15 cellular contexts compared by ENCODE assay signal in genomic region chr3:128679338-128679737, GRCh38. TPM values are rescaled to one million over a fixed set of nuclear protein-coding genes. Genes with fewer than 3 reads are reported as not detected.
DNase-seq lines count a peak whose midpoint lies in the region; ATAC-seq and TF ChIP-seq lines count a peak whose summit lies in the region.
"Had no signal": no experiment of that assay in that cellular context is flagged by ENCODE, and none has a peak within 500 bp of the region (broad histone marks: within the 10 kb centered on the region; RNA-seq: fewer than 3 reads in every experiment).

No MANE protein-coding gene starts in this region.

- H3K36me3 Mint-ChIP-seq in activated T-cell treated with anti-CD3 and anti-CD28 coated beads, Interleukin-2, amount 50 U/mL, for 72 hours (ENCODE audit: insufficient read depth in 2 of 2), result peaks cover 2% of the 10 kb centered on the region in 2 donors
- peaks cover 8% of the 10 kb centered on the region for H3K36me3 Mint-ChIP-seq in activated T-helper 1 cell treated with anti-CD3 and anti-CD28 coated beads, Interleukin-12 subunit alpha, Interleukin-12 subunit beta, Interleukin-2, Interleukin-4 antibody, amounts not matched to agents 30 ng/mL and 10 ng/mL and 1 ng/mL, durations not matched to agents 14 hours and 24 hours and 36 hours (ENCODE audit: low read depth)
- H3K36me3 Mint-ChIP-seq in osteocyte (ENCODE audit: unreplicated experiment), result no peaks in the 10 kb centered on the region

- H2BK120ac ChIP-seq in IMR-90 (ENCODE audit: low read depth, low read length), result no peak overlapping the region

- no peak overlapping the region for H2BK20ac ChIP-seq in IMR-90 (ENCODE audit: low read depth, low read length)

- no peak overlapping the region for H2BK15ac ChIP-seq in IMR-90 (ENCODE audit: low read depth, low read length)

- TF ChIP-seq RAD21 in IMR-90 (IDR thresholded peaks at IDR 0.05; ENCODE audit: low read length), result no peak

- no CpG with 5 or more reads among the region's 2 CpGs for WGBS in IMR-90 (ENCODE audit: extremely low coverage in 2 of 2, insufficient read length in 1 of 2), 2 experiments

- ATAC-seq in activated T-cell treated with anti-CD3 and anti-CD28 coated beads, Interleukin-2, amount 50 U/mL, for 72 hours (replicated peaks in 1 of 2), result no peak
- ATAC-seq in IMR-90 (ENCODE audit: low read depth) (no peak), HG03045 (IDR thresholded peaks at IDR 0.05; ENCODE audit: unreplicated experiment) (no peak), HG02970 (IDR thresholded peaks at IDR 0.05; ENCODE audit: low FRiP score, unreplicated experiment) (no peak)

- no peak overlapping the region for H3K56ac ChIP-seq in IMR-90 (ENCODE audit: extremely low read depth, insufficient read depth, low read length)

- no peaks in the 10 kb centered on the region for H3K9me3 Mint-ChIP-seq in activated T-cell treated with anti-CD3 and anti-CD28 coated beads, Interleukin-2, amount 50 U/mL, for 72 hours
- no peaks in the 10 kb centered on the region for H3K9me3 Mint-ChIP-seq in activated T-helper 1 cell treated with anti-CD3 and anti-CD28 coated beads, Interleukin-12 subunit alpha, Interleukin-12 subunit beta, Interleukin-2, Interleukin-4 antibody, amounts not matched to agents 30 ng/mL and 10 ng/mL and 1 ng/mL, durations not matched to agents 14 hours and 24 hours and 36 hours
- H3K9me3 Mint-ChIP-seq in osteocyte (ENCODE audit: unreplicated experiment), result no peaks in the 10 kb centered on the region

- H3K23ac ChIP-seq in IMR-90 (ENCODE audit: low read depth, low read length), result no peak overlapping the region

- H3K27ac Mint-ChIP-seq in activated T-cell treated with anti-CD3 and anti-CD28 coated beads, Interleukin-2, amount 50 U/mL, for 72 hours, result peak overlapping the region; percentile 68
- no peak overlapping the region for H3K27ac Mint-ChIP-seq in activated T-helper 1 cell treated with anti-CD3 and anti-CD28 coated beads, Interleukin-12 subunit alpha, Interleukin-12 subunit beta, Interleukin-2, Interleukin-4 antibody, amounts not matched to agents 30 ng/mL and 10 ng/mL and 1 ng/mL, durations not matched to agents 14 hours and 24 hours and 36 hours
- H3K27ac Mint-ChIP-seq in osteocyte (ENCODE audit: unreplicated experiment), result peak overlapping the region; percentile 97

- in situ Hi-C loops in IMR-90 (cut with MboI; ENCODE audit: low sequenced_read_pairs), result no loop called here

- no peak for TF ChIP-seq POLR2A in IMR-90 (IDR thresholded peaks at IDR 0.05; ENCODE audit: low read depth, low read length)

- no peak overlapping the region for H4K91ac ChIP-seq in IMR-90 (ENCODE audit: insufficient read depth, low read depth, low read length)

- H4K8ac ChIP-seq in IMR-90 (ENCODE audit: low read depth in 2 of 2, low read length in 2 of 2), result peak overlapping the region in 1 of 2 experiments; percentile 46; a peak in 2 of 4 replicates

- H3K79me1 ChIP-seq in IMR-90 (ENCODE audit: low read depth in 1 of 2, low read length in 2 of 2), result peaks cover 0 to 14% of the 10 kb centered on the region in 2 experiments; a peak in 2 of 4 replicates

- H3K27me3 ChIP-seq in IMR-90 (ENCODE audit: control insufficient read depth, insufficient read depth, low read length), result no peaks in the 10 kb centered on the region
- H3K27me3 ChIP-seq: sigmoid colon had no signal

- H3K4me3 Mint-ChIP-seq in activated T-cell treated with anti-CD3 and anti-CD28 coated beads, Interleukin-2, amount 50 U/mL, for 72 hours, result peak overlapping the region; percentile 93 to 96
- peak overlapping the region; percentile 85 for H3K4me3 Mint-ChIP-seq in activated T-helper 1 cell treated with anti-CD3 and anti-CD28 coated beads, Interleukin-12 subunit alpha, Interleukin-12 subunit beta, Interleukin-2, Interleukin-4 antibody, amounts not matched to agents 30 ng/mL and 10 ng/mL and 1 ng/mL, durations not matched to agents 14 hours and 24 hours and 36 hours
- H3K4me3 Mint-ChIP-seq in osteocyte (ENCODE audit: unreplicated experiment), result peak overlapping the region; percentile 81

- dilution Hi-C loops in IMR-90 (cut with HindIII; ENCODE audit: low sequenced_read_pairs, unreplicated experiment), result no loop called here

- H2AK5ac ChIP-seq in IMR-90 (ENCODE audit: low read depth, low read length), result 0 out of 2 replicates have a peak overlapping the region, but pooled peaks have one; percentile 37

- H3K4me3 ChIP-seq in IMR-90 (ENCODE audit: insufficient read depth, low read depth, low read length), result no peak overlapping the region
- H3K4me3 ChIP-seq: HAP-1, PC-9 had no signal

- no peak overlapping the region for H2BK5ac ChIP-seq in IMR-90 (ENCODE audit: low read depth, low read length, poor library complexity, severe bottlenecking)

- no peak overlapping the region for H3K27ac ChIP-seq in IMR-90 (ENCODE audit: insufficient read depth, low read length)
- H3K27ac ChIP-seq: PC-9 had no signal

- CTCF ChIA-PET in IMR-90 (lab: Yijun Ruan, JAX), result interaction anchor here (1.5 to 2.8 kb wide), 3 partner anchors 52 to 121 kb away, joined by 4 to 36 read pairs (median 10); no protein-coding TSS in a partner anchor

- H3K18ac ChIP-seq in IMR-90 (ENCODE audit: low read depth, low read length), result no peak overlapping the region

- no peak for DNase-seq in activated T-cell treated with anti-CD3 and anti-CD28 coated beads, Interleukin-2, amount 50 U/mL, for 72 hours
- DNase-seq in activated T-cell treated with anti-CD3 and anti-CD28 coated beads, Interleukin-2, amount 50 U/mL, for 1 hour, result no peak
- DNase-seq in IMR-90 (no peak), osteocyte (ENCODE audit: extremely low spot score, unreplicated experiment) (no peak), RKO (ENCODE audit: low spot score) (no peak)
- DNase-seq in activated T-helper 1 cell treated with anti-CD3 and anti-CD28 coated beads, Interleukin-12 subunit alpha, Interleukin-12 subunit beta, Interleukin-2, Interleukin-4 antibody, amounts not matched to agents 30 ng/mL and 10 ng/mL and 1 ng/mL, durations not matched to agents 14 hours and 24 hours and 36 hours (ENCODE audit: low spot score), result no peak
- DNase-seq: C1 segment of cervical spinal cord, kidney, NCI-H1105, PC-9, sigmoid colon, T1000 had no signal

- intact Hi-C loops in IMR-90 (cut with micrococcal nuclease), result no loop called here
- intact Hi-C loops in activated T-helper 1 cell treated with anti-CD3 and anti-CD28 coated beads, Interleukin-12 subunit alpha, Interleukin-12 subunit beta, Interleukin-2, Interleukin-4 antibody, amounts not matched to agents 30 ng/mL and 10 ng/mL and 1 ng/mL, durations not matched to agents 14 hours and 24 hours and 36 hours (cut with micrococcal nuclease), result no loop called here

- no peaks in the 10 kb centered on the region for H4K20me1 ChIP-seq in IMR-90 (ENCODE audit: insufficient read depth, low read length)

- BruUV-seq in IMR-90 (replicated peaks; lab: Mats Ljungman, UMichigan), result no TSS peak

- POLR2A ChIA-PET in IMR-90 (lab: Charles Lee; ENCODE audit: unreplicated experiment), result no interaction called here

- H3K14ac ChIP-seq in IMR-90 (replicated peaks; ENCODE audit: low read depth, low read length), result no peak overlapping the region

- no peak overlapping the region for H3K4me2 ChIP-seq in IMR-90 (ENCODE audit: low read depth, low read length)
- H3K4me2 ChIP-seq: PC-9 had no signal

- H3K4me1 Mint-ChIP-seq in activated T-cell treated with anti-CD3 and anti-CD28 coated beads, Interleukin-2, amount 50 U/mL, for 72 hours (ENCODE audit: low read depth), result peaks cover 40% of the 10 kb centered on the region
- H3K4me1 Mint-ChIP-seq in activated T-helper 1 cell treated with anti-CD3 and anti-CD28 coated beads, Interleukin-12 subunit alpha, Interleukin-12 subunit beta, Interleukin-2, Interleukin-4 antibody, amounts not matched to agents 30 ng/mL and 10 ng/mL and 1 ng/mL, durations not matched to agents 14 hours and 24 hours and 36 hours (ENCODE audit: low read depth), result peaks cover 32% of the 10 kb centered on the region
- H3K4me1 Mint-ChIP-seq in osteocyte (ENCODE audit: unreplicated experiment), result peaks cover 14% of the 10 kb centered on the region

- TF ChIP-seq CTCF in IMR-90 (conservative IDR thresholded peaks at IDR 0.05; ENCODE audit: low read depth, low read length) (no peak), osteocyte (IDR thresholded peaks at IDR 0.05) (no peak)

- peak overlapping the region; percentile 52; the same call in 1 of the 2 replicates for H4K5ac ChIP-seq in IMR-90 (ENCODE audit: low read depth, low read length)

- no peaks in the 10 kb centered on the region for H3K9me3 ChIP-seq in IMR-90 (ENCODE audit: control insufficient read depth, insufficient read depth, low read length)
- H3K9me3 ChIP-seq: HAP-1, sigmoid colon had no signal

- H3K9ac ChIP-seq in IMR-90 (ENCODE audit: low read depth, low read length), result no peak overlapping the region

- no peak overlapping the region for H2AK9ac ChIP-seq in IMR-90 (replicated peaks; ENCODE audit: low read depth, low read length, poor library complexity)

- no peaks in the 10 kb centered on the region for H3K36me3 ChIP-seq in IMR-90 (ENCODE audit: control insufficient read depth, insufficient read depth, low read length)
- H3K36me3 ChIP-seq: HAP-1, sigmoid colon had no signal

- no peak overlapping the region for H2AFZ ChIP-seq in IMR-90 (replicated peaks; ENCODE audit: low read length, poor library complexity)
- H2AFZ ChIP-seq: PC-9 had no signal

- no peaks in the 10 kb centered on the region for H3K27me3 Mint-ChIP-seq in activated T-cell treated with anti-CD3 and anti-CD28 coated beads, Interleukin-2, amount 50 U/mL, for 72 hours (ENCODE audit: low read depth)
- peaks cover 3% of the 10 kb centered on the region for H3K27me3 Mint-ChIP-seq in activated T-helper 1 cell treated with anti-CD3 and anti-CD28 coated beads, Interleukin-12 subunit alpha, Interleukin-12 subunit beta, Interleukin-2, Interleukin-4 antibody, amounts not matched to agents 30 ng/mL and 10 ng/mL and 1 ng/mL, durations not matched to agents 14 hours and 24 hours and 36 hours (ENCODE audit: insufficient read depth)
- H3K27me3 Mint-ChIP-seq in osteocyte (ENCODE audit: unreplicated experiment), result no peaks in the 10 kb centered on the region

- H3K4me1 ChIP-seq in IMR-90 (ENCODE audit: control insufficient read depth, insufficient read depth, low read length), result no peaks in the 10 kb centered on the region

- no peak overlapping the region for H3K4ac ChIP-seq in IMR-90 (ENCODE audit: low read depth, low read length)

- H3K9me1 ChIP-seq in IMR-90 (ENCODE audit: insufficient read depth, low read length), result no peaks in the 10 kb centered on the region; the same call in 1 of the 2 replicates

RNA-seq across cellular contexts. Expression of gene RPN1, which starts 28.7 kb away (rescaled TPM):
- 100 to 1,000 TPM; 155 to 179 TPM for total RNA-seq in activated T-cell treated with anti-CD3 and anti-CD28 coated beads, Interleukin-2, amount 50 U/mL, for 72 hours
- total RNA-seq in IMR-90 (2012; rRNA removed), result 592 and 736 TPM in 2 replicates
- 246 and 252 TPM in 2 replicates for polyA plus RNA-seq in IMR-90 (2012; rRNA removed)
- polyA plus RNA-seq in IMR-90 (2012; cell fraction: cytosol; rRNA removed), result 162 and 186 TPM in 2 replicates
- polyA plus RNA-seq in IMR-90 (2012; cell fraction: nucleus; rRNA removed; ENCODE audit: low replicate concordance), result 66.2 and 125 TPM in 2 replicates
- 190 and 194 TPM in 2 replicates for total RNA-seq in activated T-helper 1 cell treated with anti-CD3 and anti-CD28 coated beads, Interleukin-12 subunit alpha, Interleukin-12 subunit beta, Interleukin-2, Interleukin-4 antibody, amounts not matched to agents 30 ng/mL and 10 ng/mL and 1 ng/mL, durations not matched to agents 14 hours and 24 hours and 36 hours
- total RNA-seq in osteocyte, result 207 and 228 TPM in 2 replicates

RNA-seq across cellular contexts. Expression of gene RAB7A, which starts 46.6 kb away (rescaled TPM):
- 100 to 1,000 TPM; 204 to 206 TPM for total RNA-seq in activated T-cell treated with anti-CD3 and anti-CD28 coated beads, Interleukin-2, amount 50 U/mL, for 72 hours
- total RNA-seq in IMR-90 (2012; rRNA removed) (57.0 and 65.3 TPM in 2 replicates), osteocyte (265 and 284 TPM in 2 replicates)
- 240 TPM in 2 replicates for polyA plus RNA-seq in IMR-90 (2012; rRNA removed)
- polyA plus RNA-seq in IMR-90 (2012; cell fraction: cytosol; rRNA removed), result 115 and 146 TPM in 2 replicates
- polyA plus RNA-seq in IMR-90 (2012; cell fraction: nucleus; rRNA removed; ENCODE audit: low replicate concordance), result 24.1 and 76.0 TPM in 2 replicates
- total RNA-seq in activated T-helper 1 cell treated with anti-CD3 and anti-CD28 coated beads, Interleukin-12 subunit alpha, Interleukin-12 subunit beta, Interleukin-2, Interleukin-4 antibody, amounts not matched to agents 30 ng/mL and 10 ng/mL and 1 ng/mL, durations not matched to agents 14 hours and 24 hours and 36 hours, result 318 and 329 TPM in 2 replicates
